In the genomic region with DNA sequence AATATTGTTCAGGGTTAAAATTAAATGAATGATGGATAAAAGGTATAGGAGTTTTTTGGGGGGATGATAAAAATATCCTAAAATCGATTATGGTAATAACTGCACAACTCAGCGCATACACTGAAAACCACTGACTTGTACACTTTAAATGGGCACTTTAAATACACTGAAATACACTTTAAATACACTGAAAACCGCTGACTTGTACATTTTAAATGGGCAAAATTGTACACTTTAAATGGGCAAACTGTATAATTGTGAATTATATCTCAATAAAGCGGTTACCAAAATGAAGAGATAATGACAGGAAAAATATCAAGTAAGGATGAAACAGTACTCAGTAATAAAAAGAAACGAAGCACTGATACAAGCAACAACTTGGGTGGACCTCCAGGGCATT, we compare ENCODE assay signal across 12 cellular contexts. TPM values are rescaled to one million over a fixed set of nuclear protein-coding genes. Genes with fewer than 3 reads are reported as not detected.
DNase-seq lines count a peak whose midpoint lies in the region; ATAC-seq and TF ChIP-seq lines count a peak whose summit lies in the region.
"Had no signal": no experiment of that assay in that cellular context is flagged by ENCODE, and none has a peak within 500 bp of the region (broad histone marks: within the 10 kb centered on the region; RNA-seq: fewer than 3 reads in every experiment).

No MANE protein-coding gene starts in this region.

- H3K36me3 ChIP-seq in BLaER1 treated with 17β-estradiol and CSF1 and Interleukin-3, amounts not matched to agents 10 nM and 100 nM, result peaks cover 14 to 33% (median 25%) of the 10 kb centered on the region in 11 experiments
- H3K36me3 ChIP-seq in mucosa of rectum (ENCODE audit: control insufficient read depth in 2 of 2, insufficient read depth in 2 of 2, low read length in 2 of 2), result peaks cover 0 to 10% of the 10 kb centered on the region in 2 donors

- H3K23ac ChIP-seq in H9 (ENCODE audit: insufficient read length, low read depth, low read length), result no peak overlapping the region

- no peak overlapping the region for H3K18ac ChIP-seq in H9 (ENCODE audit: insufficient read length, low read depth, low read length)

- no peak overlapping the region for H2BK5ac ChIP-seq in H9 (ENCODE audit: insufficient read length, low read length)

- peaks cover 10% of the 10 kb centered on the region for H3K79me1 ChIP-seq in H9 (ENCODE audit: insufficient read depth, low read depth, low read length, poor library complexity, severe bottlenecking)

- peaks cover 0 to 16% (median 0%) of the 10 kb centered on the region in 11 experiments; a peak in 6 of 22 replicates for H4K20me1 ChIP-seq in BLaER1 treated with 17β-estradiol and CSF1 and Interleukin-3, amounts not matched to agents 10 nM and 100 nM
- H4K20me1 ChIP-seq in H9 (ENCODE audit: control insufficient read depth, insufficient read depth, insufficient read length), result no peaks in the 10 kb centered on the region

- no peak overlapping the region for H2AFZ ChIP-seq in H9 (ENCODE audit: low read length)

- peak overlapping the region; percentile 96 to 98; a peak in 3 of 5 replicates for H3K4me3 Mint-ChIP-seq in H9
- peak overlapping the region; percentile 97 for H3K4me3 Mint-ChIP-seq in activated T-helper 1 cell treated with anti-CD3 and anti-CD28 coated beads, Interleukin-12 subunit alpha, Interleukin-12 subunit beta, Interleukin-2, Interleukin-4 antibody, amounts not matched to agents 30 ng/mL and 10 ng/mL and 1 ng/mL, durations not matched to agents 14 hours and 24 hours and 36 hours

- no peak overlapping the region for H2BK15ac ChIP-seq in H9 (ENCODE audit: low read depth, low read length)

- H3K4ac ChIP-seq in H9 (ENCODE audit: low read depth, low read length), result no peak overlapping the region

- H3K27ac ChIP-seq in BLaER1 treated with 17β-estradiol and CSF1 and Interleukin-3, amounts not matched to agents 10 nM and 100 nM, result peak overlapping the region in 10 of 11 experiments; percentile 24 to 79 (median 62); a peak in 18 of 22 replicates
- H3K27ac ChIP-seq in H9 (ENCODE audit: insufficient read length, low read depth, low read length), result no peak overlapping the region
- peak overlapping the region; percentile 0 to 97 for H3K27ac ChIP-seq in mucosa of rectum (ENCODE audit: low read depth in 2 of 2, low read length in 2 of 2)

- intact Hi-C loops in activated T-helper 1 cell treated with anti-CD3 and anti-CD28 coated beads, Interleukin-12 subunit alpha, Interleukin-12 subunit beta, Interleukin-2, Interleukin-4 antibody, amounts not matched to agents 30 ng/mL and 10 ng/mL and 1 ng/mL, durations not matched to agents 14 hours and 24 hours and 36 hours (cut with micrococcal nuclease), result no loop called here

- H4K5ac ChIP-seq in H9 (ENCODE audit: insufficient read length, low read depth, low read length), result no peak overlapping the region

- no peak overlapping the region for H3K27ac Mint-ChIP-seq in H9
- peak overlapping the region; percentile 100 for H3K27ac Mint-ChIP-seq in activated T-helper 1 cell treated with anti-CD3 and anti-CD28 coated beads, Interleukin-12 subunit alpha, Interleukin-12 subunit beta, Interleukin-2, Interleukin-4 antibody, amounts not matched to agents 30 ng/mL and 10 ng/mL and 1 ng/mL, durations not matched to agents 14 hours and 24 hours and 36 hours

- H2BK20ac ChIP-seq in H9 (ENCODE audit: low read depth, low read length, poor library complexity, severe bottlenecking), result no peak overlapping the region

- DNase-seq in H9, result no peak
- DNase-seq in activated T-helper 1 cell treated with anti-CD3 and anti-CD28 coated beads, Interleukin-12 subunit alpha, Interleukin-12 subunit beta, Interleukin-2, Interleukin-4 antibody, amounts not matched to agents 30 ng/mL and 10 ng/mL and 1 ng/mL, durations not matched to agents 14 hours and 24 hours and 36 hours (ENCODE audit: low spot score), result no peak
- DNase-seq in KG1 (lab: John Stamatoyannopoulos, UW), result no peak
- DNase-seq in DMS79 (lab: John Stamatoyannopoulos, UW), result no peak
- DNase-seq: aorta; NCI-H2029; NK-92 treated with Interleukin-12 subunit alpha and Interleukin-12 subunit beta, amount 100 ng/mL, for 24 hours; retina had no signal

- H3K9ac ChIP-seq in BLaER1 treated with 17β-estradiol and CSF1 and Interleukin-3, amounts not matched to agents 10 nM and 100 nM, result peak overlapping the region in 3 of 11 experiments; percentile 32 to 50 (median 35); a peak in 3 of 22 replicates
- no peak overlapping the region for H3K9ac ChIP-seq in H9 (ENCODE audit: extremely low read depth, insufficient read length, low read length)
- H3K9ac ChIP-seq in mucosa of rectum (ENCODE audit: low read depth in 1 of 2, low read length in 2 of 2), result no peak overlapping the region

- no peaks in the 10 kb centered on the region for H3K27me3 ChIP-seq in BLaER1 treated with 17β-estradiol and CSF1 and Interleukin-3, amounts not matched to agents 10 nM and 100 nM
- H3K27me3 ChIP-seq in H9 (ENCODE audit: insufficient read depth, low read length) (no peaks in the 10 kb centered on the region), mucosa of rectum (ENCODE audit: control insufficient read depth in 2 of 2, insufficient read depth in 2 of 2, low read length in 2 of 2) (no peaks in the 10 kb centered on the region)

- peaks cover 64 to 68% (median 65%) of the 10 kb centered on the region in 10 experiments for H3K4me1 ChIP-seq in BLaER1 treated with 17β-estradiol and CSF1 and Interleukin-3, amounts not matched to agents 10 nM and 100 nM
- H3K4me1 ChIP-seq in H9 (ENCODE audit: insufficient read depth, low read length) (no peaks in the 10 kb centered on the region; the same call in 1 of the 2 replicates), mucosa of rectum (ENCODE audit: control insufficient read depth in 2 of 2, insufficient read depth in 2 of 2, low read length in 2 of 2) (peaks cover 7 to 12% of the 10 kb centered on the region in 2 donors)

- 100% methylated on average over 1 of the region's 5 CpGs for WGBS in H9 (ENCODE audit: extremely low coverage, insufficient read length, low lambda C conversion rate)

- no peak overlapping the region for H2BK120ac ChIP-seq in H9 (ENCODE audit: low read depth, low read length, poor library complexity, severe bottlenecking)

- H4K8ac ChIP-seq in H9 (replicated peaks; ENCODE audit: insufficient read length, low read depth, low read length), result no peak overlapping the region

- TF ChIP-seq CTCF in H9 (conservative IDR thresholded peaks at IDR 0.05), result no peak

- no peaks in the 10 kb centered on the region; the same call in 1 of the 2 replicates for H3K27me3 Mint-ChIP-seq in H9 (ENCODE audit: low read depth)
- H3K27me3 Mint-ChIP-seq in activated T-helper 1 cell treated with anti-CD3 and anti-CD28 coated beads, Interleukin-12 subunit alpha, Interleukin-12 subunit beta, Interleukin-2, Interleukin-4 antibody, amounts not matched to agents 30 ng/mL and 10 ng/mL and 1 ng/mL, durations not matched to agents 14 hours and 24 hours and 36 hours (ENCODE audit: insufficient read depth), result peaks cover 3% of the 10 kb centered on the region

- H3K79me2 ChIP-seq in H9 (ENCODE audit: insufficient read depth, low read length), result peaks cover 15% of the 10 kb centered on the region; the same call in 1 of the 2 replicates

- H3K14ac ChIP-seq in H9 (ENCODE audit: insufficient read depth, low read length), result no peak overlapping the region

- H3K9me3 ChIP-seq in BLaER1 treated with 17β-estradiol and CSF1 and Interleukin-3, amounts not matched to agents 10 nM and 100 nM (replicated peaks in 1 of 11), result no peaks in the 10 kb centered on the region
- no peaks in the 10 kb centered on the region for H3K9me3 ChIP-seq in H9 (ENCODE audit: control insufficient read depth, low read depth, low read length)
- no peaks in the 10 kb centered on the region for H3K9me3 ChIP-seq in mucosa of rectum (ENCODE audit: control insufficient read depth in 2 of 2, low read length in 2 of 2)

- peaks cover 13 to 17% of the 10 kb centered on the region in 2 experiments for H3K4me1 Mint-ChIP-seq in H9
- H3K4me1 Mint-ChIP-seq in activated T-helper 1 cell treated with anti-CD3 and anti-CD28 coated beads, Interleukin-12 subunit alpha, Interleukin-12 subunit beta, Interleukin-2, Interleukin-4 antibody, amounts not matched to agents 30 ng/mL and 10 ng/mL and 1 ng/mL, durations not matched to agents 14 hours and 24 hours and 36 hours (ENCODE audit: low read depth), result peaks cover 33% of the 10 kb centered on the region

- no peak overlapping the region for H3T11ph ChIP-seq in H9 (ENCODE audit: low read length)

- no peak overlapping the region for H2BK12ac ChIP-seq in H9 (ENCODE audit: insufficient read length, low read depth, low read length)

- H2AK5ac ChIP-seq in H9 (ENCODE audit: insufficient read length, low read length), result no peak overlapping the region

- peaks cover 7% of the 10 kb centered on the region for H3K23me2 ChIP-seq in H9 (ENCODE audit: insufficient read length, low read depth, low read length, poor library complexity, severe bottlenecking)

- peaks cover 23 to 38% (median 32%) of the 10 kb centered on the region in 3 experiments; a peak in 6 of 7 replicates for H3K36me3 Mint-ChIP-seq in H9 (ENCODE audit: insufficient read depth in 1 of 3, low read depth in 3 of 3)
- H3K36me3 Mint-ChIP-seq in activated T-helper 1 cell treated with anti-CD3 and anti-CD28 coated beads, Interleukin-12 subunit alpha, Interleukin-12 subunit beta, Interleukin-2, Interleukin-4 antibody, amounts not matched to agents 30 ng/mL and 10 ng/mL and 1 ng/mL, durations not matched to agents 14 hours and 24 hours and 36 hours (ENCODE audit: low read depth), result peaks cover 32% of the 10 kb centered on the region

- no peak overlapping the region for H4K91ac ChIP-seq in H9 (ENCODE audit: insufficient read length, low read depth, low read length)

- H3K9me3 Mint-ChIP-seq in H9, result no peaks in the 10 kb centered on the region
- no peaks in the 10 kb centered on the region for H3K9me3 Mint-ChIP-seq in activated T-helper 1 cell treated with anti-CD3 and anti-CD28 coated beads, Interleukin-12 subunit alpha, Interleukin-12 subunit beta, Interleukin-2, Interleukin-4 antibody, amounts not matched to agents 30 ng/mL and 10 ng/mL and 1 ng/mL, durations not matched to agents 14 hours and 24 hours and 36 hours

- H3K4me2 ChIP-seq in BLaER1 treated with 17β-estradiol and CSF1 and Interleukin-3, amounts not matched to agents 10 nM and 100 nM, result peak overlapping the region; percentile 44 to 78 (median 66); a peak in 21 of 22 replicates
- H3K4me2 ChIP-seq in H9 (ENCODE audit: insufficient read depth, insufficient read length, low read length), result no peak overlapping the region

- no peak overlapping the region for H3K56ac ChIP-seq in H9 (ENCODE audit: insufficient read length, low read depth, low read length)

- peak overlapping the region in 6 of 10 experiments; percentile 35 to 97 (median 90); a peak in 6 of 20 replicates for H3K4me3 ChIP-seq in BLaER1 treated with 17β-estradiol and CSF1 and Interleukin-3, amounts not matched to agents 10 nM and 100 nM
- H3K4me3 ChIP-seq in mucosa of rectum (ENCODE audit: low read length in 2 of 2), result no peak overlapping the region

- ATAC-seq in esophagus mucosa, result no peak
- no peak for ATAC-seq in HG02970 (IDR thresholded peaks at IDR 0.05; ENCODE audit: low FRiP score, unreplicated experiment)

RNA-seq across cellular contexts. Expression of a gene that starts 1.5 kb away (rescaled TPM):
- total RNA-seq in H9 (2021), result 115 TPM in 2 replicates
- 133 and 140 TPM in 2 replicates for total RNA-seq in activated T-helper 1 cell treated with anti-CD3 and anti-CD28 coated beads, Interleukin-12 subunit alpha, Interleukin-12 subunit beta, Interleukin-2, Interleukin-4 antibody, amounts not matched to agents 30 ng/mL and 10 ng/mL and 1 ng/mL, durations not matched to agents 14 hours and 24 hours and 36 hours
- 25.2 TPM for total RNA-seq in esophagus mucosa

RNA-seq across cellular contexts. Expression of a gene that starts 1.8 kb away (rescaled TPM):
- 6.4 and 8.9 TPM in 2 replicates for total RNA-seq in H9 (2021)
- total RNA-seq in activated T-helper 1 cell treated with anti-CD3 and anti-CD28 coated beads, Interleukin-12 subunit alpha, Interleukin-12 subunit beta, Interleukin-2, Interleukin-4 antibody, amounts not matched to agents 30 ng/mL and 10 ng/mL and 1 ng/mL, durations not matched to agents 14 hours and 24 hours and 36 hours, result 8.4 and 9.5 TPM in 2 replicates
- 2.4 TPM for total RNA-seq in esophagus mucosa

RNA-seq across cellular contexts. Expression of a gene that starts 58.1 kb away (rescaled TPM):
- total RNA-seq in H9 (2021) (6.5 and 7.0 TPM in 2 replicates), esophagus mucosa (0.32 TPM)
- 12.2 and 12.7 TPM in 2 replicates for total RNA-seq in activated T-helper 1 cell treated with anti-CD3 and anti-CD28 coated beads, Interleukin-12 subunit alpha, Interleukin-12 subunit beta, Interleukin-2, Interleukin-4 antibody, amounts not matched to agents 30 ng/mL and 10 ng/mL and 1 ng/mL, durations not matched to agents 14 hours and 24 hours and 36 hours

Comparison
In these comparisons a context has a peak if more than half of its experiments do, and no peak if none do; other contexts are left out.
1. H3K4me3 ChIP-seq: peak in BLaER1 treated with 17β-estradiol and CSF1 and Interleukin-3, amounts not matched to agents 10 nM and 100 nM (6 of 10); none in mucosa of rectum (0 of 2).